In genomic region chr10:21197006-21197405, GRCh38 we compare ENCODE assay signal across 24 cellular contexts.
"Had no signal": no experiment of that assay in that cellular context is flagged by ENCODE, and none has a peak within 500 bp of the region (broad histone marks: within the 10 kb centered on the region; RNA-seq: fewer than 3 reads in every experiment).

No MANE protein-coding gene starts in this region.

- H3K4me1 ChIP-seq: neural progenitor cell, psoas muscle, right lobe of liver, sigmoid colon, testis, vagina had no signal

- H3K4me3 ChIP-seq: neural progenitor cell, ovary, psoas muscle, right lobe of liver, sigmoid colon, stomach, suprapubic skin, testis, tibial nerve, upper lobe of left lung, vagina had no signal

- H3K27me3 ChIP-seq: neural progenitor cell, ovary, right lobe of liver, sigmoid colon, stomach, suprapubic skin, testis, tibial nerve, upper lobe of left lung, vagina had no signal

- H3K36me3 ChIP-seq: neural progenitor cell, ovary, right lobe of liver, sigmoid colon, stomach, suprapubic skin, tibial nerve, upper lobe of left lung, vagina had no signal

- H3K9me3 ChIP-seq: right lobe of liver, testis had no signal

- H3K4me2 ChIP-seq: neural progenitor cell had no signal

- H3K79me2 ChIP-seq: parathyroid adenoma had no signal

- DNase-seq: natural killer cell; occipital lobe; ovary; psoas muscle; right cardiac atrium; right lobe of liver; sigmoid colon; small intestine; stimulated activated CD4-positive, alpha-beta T cell treated with anti-CD3 and anti-CD28 coated beads, Interleukin-15, amount 100 ng/mL, for 24 hours; stimulated activated CD4-positive, alpha-beta T cell treated with anti-CD3 and anti-CD28 coated beads, Interleukin-2, amount 100 ng/mL, for 24 hours; stimulated activated CD4-positive, alpha-beta T cell treated with anti-CD3 and anti-CD28 coated beads, Interleukin-2, amount 100 ng/mL, for 48 hours; stimulated activated CD4-positive, alpha-beta T cell treated with anti-CD3 and anti-CD28 coated beads, Interleukin-4, amount 100 ng/mL, for 24 hours; stimulated activated naive B cell treated with anti-CD40 and anti-IgM and Interleukin-4, amounts not matched to agents 10 μg/mL and 1 μg/mL and 100 μg/mL, for 72 hours; stimulated activated naive CD4-positive, alpha-beta T cell treated with Interleukin-2 at 50 U/mL for 16 hours; stomach; testis; trophoblast cell; upper lobe of left lung had no signal

- H2AFZ ChIP-seq: neural progenitor cell had no signal

- H3K27ac ChIP-seq: neural progenitor cell, ovary, psoas muscle, right lobe of liver, sigmoid colon, stomach, suprapubic skin, testis, tibial nerve, upper lobe of left lung, vagina had no signal

- ATAC-seq: natural killer cell; psoas muscle; right cardiac atrium; right lobe of liver; stimulated activated effector memory CD8-positive, alpha-beta T cell treated with anti-CD3 and anti-CD28 coated beads, Interleukin-12 subunit alpha, Interleukin-12 subunit beta, amount 100 ng/mL, for 72 hours; stimulated activated naive B cell treated with anti-CD40 and anti-IgM and Interleukin-4, amounts not matched to agents 10 μg/mL and 1 μg/mL and 100 μg/mL, for 72 hours had no signal
